ENCODE assay signal across 9 cellular contexts in the genomic region with DNA sequence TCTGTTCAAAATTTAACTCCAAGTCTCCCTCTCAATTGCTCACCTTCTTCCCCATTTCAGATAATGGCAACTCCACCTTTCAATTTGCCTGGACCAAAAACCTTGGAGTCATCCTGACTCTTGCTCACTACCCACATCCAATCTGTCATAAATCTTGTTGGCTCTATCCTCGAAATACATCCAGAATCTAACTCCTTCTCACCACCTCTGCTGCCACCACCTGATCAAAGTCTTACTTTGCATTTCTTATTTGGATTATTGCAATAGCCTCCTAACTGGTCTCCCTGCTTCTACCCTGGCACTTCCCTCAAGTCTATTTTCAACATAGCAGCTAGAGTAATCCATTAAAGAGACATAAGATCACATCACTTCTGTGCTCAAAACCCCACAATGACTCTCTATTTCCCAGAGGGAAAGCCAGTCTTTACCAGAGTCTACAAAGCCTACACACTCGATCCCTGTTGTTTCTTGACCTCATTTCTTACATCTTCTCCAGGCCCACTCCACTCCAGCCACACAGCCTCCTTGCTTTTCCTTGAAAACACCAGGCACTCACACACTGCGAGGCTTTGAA.
DNase-seq lines count a peak whose midpoint lies in the region; ATAC-seq and TF ChIP-seq lines count a peak whose summit lies in the region.
"Had no signal": no experiment of that assay in that cellular context is flagged by ENCODE, and none has a peak within 500 bp of the region (broad histone marks: within the 10 kb centered on the region; RNA-seq: fewer than 3 reads in every experiment).

No MANE protein-coding gene starts in this region.

- 69% methylated on average over 3 of the region's 3 CpGs for WGBS in prostate gland

- H3K4me1 ChIP-seq in DND-41 (ENCODE audit: insufficient read depth, low read length) (no peaks in the 10 kb centered on the region), prostate gland (replicated peaks) (no peaks in the 10 kb centered on the region)

- TF ChIP-seq CTCF in DND-41 (IDR thresholded peaks at IDR 0.05; ENCODE audit: borderline replicate concordance, extremely low read depth, low read length, poor library complexity, severe bottlenecking) (peak; percentile 39), prostate gland (IDR thresholded peaks at IDR 0.05) (peak in 2 of 4 experiments; percentile 28 to 29), coronary artery (IDR thresholded peaks at IDR 0.05) (no peak)

- intact Hi-C loops in left colon (cut with DNase I, micrococcal nuclease): no loop called here
- intact Hi-C loops in prostate gland (cut with DNase I): no loop called here

- H3K4me2 ChIP-seq in DND-41 (ENCODE audit: insufficient read depth, low read length): no peak overlapping the region

- no peak overlapping the region for H2AFZ ChIP-seq in DND-41 (ENCODE audit: low read depth, low read length)

- H3K9ac ChIP-seq in DND-41 (ENCODE audit: low read depth, low read length): no peak overlapping the region

- DNase-seq in DND-41 (no peak), HT1080 (ENCODE audit: low read depth) (peak; percentile 75), SW 1271 (lab: John Stamatoyannopoulos, UW) (peak; percentile 29 to 69), left colon (no peak), prostate gland (ENCODE audit: low spot score) (no peak), coronary artery (ENCODE audit: low spot score) (no peak)
- DNase-seq: transverse colon had no signal

- no peaks in the 10 kb centered on the region for H3K9me3 ChIP-seq in DND-41 (ENCODE audit: insufficient read depth, low read length, severe bottlenecking)
- no peaks in the 10 kb centered on the region for H3K9me3 ChIP-seq in prostate gland
- H3K9me3 ChIP-seq: transverse colon had no signal

- H3K36me3 ChIP-seq in DND-41 (ENCODE audit: insufficient read depth, low read length): no peaks in the 10 kb centered on the region
- H3K36me3 ChIP-seq in prostate gland: no peaks in the 10 kb centered on the region
- H3K36me3 ChIP-seq: transverse colon had no signal

- H3K27me3 ChIP-seq in DND-41 (ENCODE audit: insufficient read depth, low read length, poor library complexity): no peaks in the 10 kb centered on the region
- H3K27me3 ChIP-seq in prostate gland (replicated peaks; ENCODE audit: insufficient read depth): no peaks in the 10 kb centered on the region
- H3K27me3 ChIP-seq: transverse colon had no signal

- H3K4me3 ChIP-seq in DND-41 (ENCODE audit: low read depth in 1 of 2, low read length in 2 of 2) (no peak overlapping the region), prostate gland (no peak overlapping the region), coronary artery (no peak overlapping the region)
- H3K4me3 ChIP-seq: transverse colon had no signal

- no peak overlapping the region for H3K27ac ChIP-seq in DND-41 (ENCODE audit: low read length)
- no peak overlapping the region for H3K27ac ChIP-seq in prostate gland
- no peak overlapping the region for H3K27ac ChIP-seq in coronary artery
- H3K27ac ChIP-seq: transverse colon had no signal

- peak; percentile 53; the same call in 1 of the 3 replicates for ATAC-seq in DND-41 (ENCODE audit: insufficient read depth, low read depth)
- ATAC-seq in left colon: peak; percentile 69
- ATAC-seq in GM21825 (IDR thresholded peaks at IDR 0.05; ENCODE audit: unreplicated experiment): no peak
- ATAC-seq in HG03520 (IDR thresholded peaks at IDR 0.05; ENCODE audit: unreplicated experiment): no peak

- TF ChIP-seq POLR2A in prostate gland (IDR thresholded peaks at IDR 0.05): no peak

- no peaks in the 10 kb centered on the region for H3K79me2 ChIP-seq in DND-41 (ENCODE audit: insufficient read depth, low read length)

- H4K20me1 ChIP-seq in DND-41 (ENCODE audit: insufficient read depth, low read length): no peaks in the 10 kb centered on the region

Comparison
In these comparisons a context has a peak if more than half of its experiments do, and no peak if none do; other contexts are left out.
1. ATAC-seq: peak in DND-41 (single experiment) and left colon (single experiment); none in GM21825 (single experiment) and HG03520 (single experiment).
2. DNase-seq: peak in HT1080 (single experiment) and SW 1271 (2 of 2); none in DND-41 (single experiment), left colon (0 of 2), prostate gland (single experiment) and coronary artery (single experiment).